21 cellular contexts compared by ENCODE assay signal in genomic region chr6:157285422-157285779, GRCh38.
"Had no signal": no experiment of that assay in that cellular context is flagged by ENCODE, and none has a peak within 500 bp of the region (broad histone marks: within the 10 kb centered on the region; RNA-seq: fewer than 3 reads in every experiment).

No MANE protein-coding gene starts in this region.

- H3K9me3 Mint-ChIP-seq: activated CD4-positive, alpha-beta memory T cell treated with anti-CD3 and anti-CD28 coated beads, Interleukin-2, amount 10 ng/mL, durations not matched to agents 7 days and 5 days; activated naive CD4-positive, alpha-beta T cell treated with anti-CD3 and anti-CD28 coated beads, Interleukin-2, amount 10 ng/mL, durations not matched to agents 7 days and 5 days; activated naive CD8-positive, alpha-beta T cell treated with anti-CD3 and anti-CD28 coated beads for 36 hours; activated T-cell treated with anti-CD3 and anti-CD28 coated beads, Interleukin-2, amount 50 U/mL, for 4 hours; T-cell had no signal

- H3K4me3 Mint-ChIP-seq: activated CD4-positive, alpha-beta memory T cell treated with anti-CD3 and anti-CD28 coated beads, Interleukin-2, amount 10 ng/mL, durations not matched to agents 7 days and 5 days; activated CD4-positive, alpha-beta T cell treated with anti-CD3 and anti-CD28 coated beads for 36 hours; activated naive CD4-positive, alpha-beta T cell treated with anti-CD3 and anti-CD28 coated beads, Interleukin-2, amount 10 ng/mL, durations not matched to agents 7 days and 5 days; activated naive CD8-positive, alpha-beta T cell treated with anti-CD3 and anti-CD28 coated beads for 36 hours; activated T-cell treated with anti-CD3 and anti-CD28 coated beads, Interleukin-2, amount 50 U/mL, for 4 hours; T-cell had no signal

- H3K4me3 ChIP-seq: SK-N-MC had no signal

- H3K4me1 Mint-ChIP-seq: activated CD4-positive, alpha-beta memory T cell treated with anti-CD3 and anti-CD28 coated beads, Interleukin-2, amount 10 ng/mL, durations not matched to agents 7 days and 5 days; activated naive CD4-positive, alpha-beta T cell treated with anti-CD3 and anti-CD28 coated beads, Interleukin-2, amount 10 ng/mL, durations not matched to agents 7 days and 5 days; activated naive CD8-positive, alpha-beta T cell treated with anti-CD3 and anti-CD28 coated beads for 36 hours; T-cell had no signal

- DNase-seq: activated CD4-positive, alpha-beta memory T cell treated with anti-CD3 and anti-CD28 coated beads, Interleukin-2, amount 10 ng/mL, durations not matched to agents 7 days and 5 days; activated CD4-positive, alpha-beta T cell treated with anti-CD3 and anti-CD28 coated beads for 36 hours; activated CD4-positive, alpha-beta T cell treated with anti-CD3 and anti-CD28 coated beads, Interleukin-2, amount 50 U/mL, for 1 hour; activated gamma-delta T cell treated with Interleukin-2 at 50 U/mL for 16 hours; activated naive CD4-positive, alpha-beta T cell treated with anti-CD3 and anti-CD28 coated beads, Interleukin-2, amount 10 ng/mL, durations not matched to agents 7 days and 5 days; activated naive CD8-positive, alpha-beta T cell treated with anti-CD3 and anti-CD28 coated beads for 36 hours; activated T-cell treated with anti-CD3 and anti-CD28 coated beads, Interleukin-2, amount 50 U/mL, for 4 hours; cerebellar nuclear complex; KG1; NCI-H1048; NCI-H146; NCI-H187 treated with DMSO at 0.1 percent for 48 hours; NCI-H2081 treated with DMSO at 0.1 percent for 48 hours; NCI-H446 treated with DMSO at 0.1 percent for 48 hours; NCI-H524 treated with DMSO at 0.1 percent for 48 hours; NCI-H748 treated with DMSO at 0.1 percent for 48 hours; PC-3; SIG-M5; T-cell had no signal

- H3K27ac ChIP-seq: SK-N-MC, VCaP had no signal

- H3K27me3 Mint-ChIP-seq: activated CD4-positive, alpha-beta memory T cell treated with anti-CD3 and anti-CD28 coated beads, Interleukin-2, amount 10 ng/mL, durations not matched to agents 7 days and 5 days; activated CD4-positive, alpha-beta T cell treated with anti-CD3 and anti-CD28 coated beads for 36 hours; activated naive CD4-positive, alpha-beta T cell treated with anti-CD3 and anti-CD28 coated beads, Interleukin-2, amount 10 ng/mL, durations not matched to agents 7 days and 5 days; activated naive CD8-positive, alpha-beta T cell treated with anti-CD3 and anti-CD28 coated beads for 36 hours; T-cell had no signal

- ATAC-seq: activated CD4-positive, alpha-beta T cell treated with anti-CD3 and anti-CD28 coated beads for 36 hours; activated T-cell treated with anti-CD3 and anti-CD28 coated beads, Interleukin-2, amount 50 U/mL, for 4 hours; PC-3; T-cell had no signal

- H3K27ac Mint-ChIP-seq: activated CD4-positive, alpha-beta memory T cell treated with anti-CD3 and anti-CD28 coated beads, Interleukin-2, amount 10 ng/mL, durations not matched to agents 7 days and 5 days; activated CD4-positive, alpha-beta T cell treated with anti-CD3 and anti-CD28 coated beads for 36 hours; activated naive CD4-positive, alpha-beta T cell treated with anti-CD3 and anti-CD28 coated beads, Interleukin-2, amount 10 ng/mL, durations not matched to agents 7 days and 5 days; activated naive CD8-positive, alpha-beta T cell treated with anti-CD3 and anti-CD28 coated beads for 36 hours; T-cell had no signal

- H3K36me3 Mint-ChIP-seq: activated naive CD8-positive, alpha-beta T cell treated with anti-CD3 and anti-CD28 coated beads for 36 hours had no signal
